Comparison of ENCODE assay signal across 13 cellular contexts in the genomic region with DNA sequence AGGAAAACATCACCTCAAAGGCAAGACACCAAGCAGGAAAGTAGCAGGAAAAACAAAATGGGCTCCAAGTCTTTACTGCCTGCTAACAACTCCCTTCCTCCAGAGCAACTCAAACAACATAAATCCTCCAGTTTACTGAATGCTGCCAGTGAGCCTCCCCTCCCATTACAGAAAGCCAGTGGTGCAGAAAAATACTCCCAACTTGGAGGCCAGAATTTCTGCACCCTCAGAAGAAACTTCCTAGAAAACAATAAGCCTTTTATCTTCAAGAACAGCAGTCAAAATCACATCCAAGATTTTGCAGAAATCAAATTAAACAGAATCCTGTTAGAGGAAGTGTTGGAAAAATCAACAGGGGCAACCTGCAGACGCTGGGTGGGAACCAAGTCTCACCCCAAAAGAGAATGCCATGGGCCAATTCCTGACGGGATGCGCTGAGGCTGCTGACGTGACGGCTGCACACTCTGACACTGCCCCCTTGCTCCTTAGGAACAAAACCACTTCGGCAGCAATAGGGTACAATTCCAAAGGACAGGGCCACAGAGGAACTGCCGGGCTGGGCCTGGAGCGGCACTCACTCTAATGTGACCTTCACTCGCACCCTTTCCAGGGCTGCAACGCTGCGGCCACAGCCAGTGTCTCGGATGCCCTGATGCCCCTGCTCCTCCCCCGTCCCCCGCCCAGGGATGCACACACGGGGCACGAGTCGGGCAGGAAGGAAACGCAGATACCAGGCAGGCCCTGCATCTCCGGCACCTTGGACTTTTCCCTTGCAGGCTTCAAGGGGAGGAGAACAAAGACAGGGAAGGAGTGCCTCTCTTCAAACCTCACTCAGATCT. TPM values are rescaled to one million over a fixed set of nuclear protein-coding genes. Genes with fewer than 3 reads are reported as not detected.
DNase-seq lines count a peak whose midpoint lies in the region; ATAC-seq and TF ChIP-seq lines count a peak whose summit lies in the region.
"Had no signal": no experiment of that assay in that cellular context is flagged by ENCODE, and none has a peak within 500 bp of the region (broad histone marks: within the 10 kb centered on the region; RNA-seq: fewer than 3 reads in every experiment).

No MANE protein-coding gene starts in this region.

- H3K27me3 Mint-ChIP-seq in endodermal cell (ENCODE audit: insufficient read depth) = peaks cover 9% of the 10 kb centered on the region
- H3K27me3 Mint-ChIP-seq in nephron progenitor cell (ENCODE audit: low read depth, poor library complexity) = peaks cover 16% of the 10 kb centered on the region

- peak overlapping the region; percentile 78 for H3K4me3 ChIP-seq in Loucy (ENCODE audit: low read length, poor library complexity, severe bottlenecking)
- H3K4me3 ChIP-seq in endodermal cell (ENCODE audit: low read length) = no peak overlapping the region

- H3K4me1 Mint-ChIP-seq in endodermal cell (peaks cover 34% of the 10 kb centered on the region), nephron progenitor cell (peaks cover 79% of the 10 kb centered on the region)

- TF ChIP-seq CTCF in 22Rv1 (IDR thresholded peaks at IDR 0.05) (no peak), Loucy (conservative IDR thresholded peaks at IDR 0.05; ENCODE audit: low read length) (no peak), endodermal cell (conservative IDR thresholded peaks at IDR 0.05) (no peak), nephron progenitor cell (IDR thresholded peaks at IDR 0.05) (no peak)

- H3K9me3 ChIP-seq in Loucy (ENCODE audit: insufficient read depth, low read depth, low read length) = no peaks in the 10 kb centered on the region
- H3K9me3 ChIP-seq in endodermal cell (ENCODE audit: control insufficient read depth, low read length) = no peaks in the 10 kb centered on the region

- peaks cover 54% of the 10 kb centered on the region for H3K79me2 ChIP-seq in Loucy (ENCODE audit: insufficient read depth, low read length)

- no peak for ATAC-seq in GM18907 (IDR thresholded peaks at IDR 0.05; ENCODE audit: unreplicated experiment)
- ATAC-seq in HG02678 (IDR thresholded peaks at IDR 0.05; ENCODE audit: unreplicated experiment) = no peak
- no peak for ATAC-seq in HG02623 (IDR thresholded peaks at IDR 0.05; ENCODE audit: unreplicated experiment)

- DNase-seq in endodermal cell (no peak), nephron progenitor cell (no peak), H4 (ENCODE audit: low spot score) (no peak)
- DNase-seq: activated T-cell treated with anti-CD3 and anti-CD28 coated beads for 4 hours; brain microvascular endothelial cell; NCI-H1436; NCI-H82; stimulated activated CD4-positive, alpha-beta T cell treated with anti-CD3 and anti-CD28 coated beads, Interleukin-4, amount 100 ng/mL, for 24 hours had no signal

- H3K4me1 ChIP-seq in Loucy (ENCODE audit: insufficient read depth, low read length, poor library complexity, severe bottlenecking) (peaks cover 24% of the 10 kb centered on the region), endodermal cell (ENCODE audit: control insufficient read depth, insufficient read depth, low read length) (peaks cover 2% of the 10 kb centered on the region)

- peak overlapping the region; percentile 78 for H3K4me3 Mint-ChIP-seq in endodermal cell
- H3K4me3 Mint-ChIP-seq in nephron progenitor cell = peak overlapping the region; percentile 91

- peak overlapping the region; percentile 81 for H3K4me2 ChIP-seq in Loucy (ENCODE audit: low read depth, low read length, poor library complexity, severe bottlenecking)

- no peaks in the 10 kb centered on the region for H3K27me3 ChIP-seq in Loucy (ENCODE audit: insufficient read depth, low read length, poor library complexity, severe bottlenecking)
- H3K27me3 ChIP-seq in endodermal cell (ENCODE audit: control insufficient read depth, insufficient read depth, low read length, poor library complexity, severe bottlenecking) = no peaks in the 10 kb centered on the region
- H3K27me3 ChIP-seq: brain microvascular endothelial cell had no signal

- H4K20me1 ChIP-seq in Loucy (ENCODE audit: insufficient read depth, low read length, poor library complexity, severe bottlenecking) = peaks cover 31% of the 10 kb centered on the region

- H3K9me3 Mint-ChIP-seq in endodermal cell (no peaks in the 10 kb centered on the region), nephron progenitor cell (no peaks in the 10 kb centered on the region)

- no peaks in the 10 kb centered on the region for H3K9me2 ChIP-seq in Loucy (replicated peaks; ENCODE audit: low read depth, low read length)

- H3K36me3 ChIP-seq in Loucy (ENCODE audit: insufficient read depth, low read length) (peaks cover 3% of the 10 kb centered on the region; the same call in 1 of the 2 replicates), endodermal cell (ENCODE audit: control insufficient read depth, insufficient read depth, low read length) (peaks cover 7% of the 10 kb centered on the region)

- H3K27ac Mint-ChIP-seq in endodermal cell (no peak overlapping the region), nephron progenitor cell (peak overlapping the region; percentile 98)

- WGBS in endodermal cell (ENCODE audit: insufficient coverage in 1 of 2, insufficient read length in 1 of 2), 2 experiments = 87 to 90% methylated on average over 11 to 19 of the region's 19 CpGs

- H3F3A ChIP-seq in Loucy (ENCODE audit: low read depth) = no peaks in the 10 kb centered on the region

- H2AFZ ChIP-seq in Loucy (ENCODE audit: low read length) = no peak overlapping the region

- H3K9ac ChIP-seq in Loucy (ENCODE audit: low read depth, low read length, poor library complexity, severe bottlenecking) (peak overlapping the region; percentile 77), endodermal cell (ENCODE audit: extremely low read depth, low read length, poor library complexity, severe bottlenecking) (no peak overlapping the region)

- H3K36me3 Mint-ChIP-seq in endodermal cell (ENCODE audit: low read depth) (peaks cover 26% of the 10 kb centered on the region), nephron progenitor cell (ENCODE audit: low read depth) (peaks cover 24% of the 10 kb centered on the region)

- H3K27ac ChIP-seq in 22Rv1 = peak overlapping the region; percentile 81
- no peak overlapping the region for H3K27ac ChIP-seq in endodermal cell (ENCODE audit: low read depth, low read length)
- H3K27ac ChIP-seq: brain microvascular endothelial cell had no signal

RNA-seq across cellular contexts. Expression of a gene that starts 2.6 kb away (rescaled TPM):
- 10 to 100 TPM; 62.6 TPM for total RNA-seq in endodermal cell
- 43.6 TPM for polyA plus RNA-seq in endodermal cell (2013, experiment 1 of 2)
- 42.3 TPM for polyA plus RNA-seq in endodermal cell (2013, experiment 2 of 2)
- total RNA-seq in H4 (2014; rRNA removed; shearing (Covaris generic)) = 21.8 and 30.5 TPM in 2 replicates

RNA-seq across cellular contexts. Expression of a gene that starts 43.5 kb away (rescaled TPM):
- 10 to 100 TPM; 22.2 to 30.0 TPM for total RNA-seq in endodermal cell
- polyA plus RNA-seq in endodermal cell (2013, experiment 1 of 2) = 21.5 TPM
- 19.5 TPM for polyA plus RNA-seq in endodermal cell (2013, experiment 2 of 2)
- 34.1 and 47.0 TPM in 2 replicates for total RNA-seq in H4 (2014; rRNA removed; shearing (Covaris generic))
